In the genomic region with DNA sequence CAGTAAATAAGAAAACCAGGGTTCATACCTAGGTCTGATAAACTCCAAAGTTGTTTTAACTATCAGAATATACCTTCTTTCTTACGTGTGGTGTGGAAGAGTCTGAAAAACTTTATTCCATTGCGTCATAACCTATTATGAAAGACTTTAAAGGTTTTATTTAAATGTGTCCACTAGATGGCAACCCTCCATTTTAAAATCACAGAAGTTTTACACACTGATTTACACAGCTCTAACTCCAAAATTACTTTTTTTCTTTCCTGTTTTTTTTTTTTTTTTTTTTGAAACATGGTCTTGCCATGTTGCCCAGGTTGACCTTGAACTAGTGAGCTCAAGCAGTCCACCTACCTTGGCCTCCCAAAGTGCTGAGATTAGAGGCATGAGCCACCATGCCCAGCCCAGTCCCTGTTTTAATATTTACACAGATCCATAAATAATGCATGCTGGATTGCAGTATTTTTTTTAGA, we compare ENCODE assay signal across 2 cellular contexts.
TF ChIP-seq lines count a peak whose summit lies in the region.

No MANE protein-coding gene starts in this region.

TF ChIP-seq in HCT116, 20 proteins besides CTCF, POLR2A, EP300 and RAD21:
- TF ChIP-seq CEBPB (IDR thresholded peaks at IDR 0.05; ENCODE audit: low read depth) (peak; percentile 94), SIN3A (IDR thresholded peaks at IDR 0.05; ENCODE audit: low read depth) (no peak), ZNF274 (IDR thresholded peaks at IDR 0.05; ENCODE audit: low read depth, low read length) (no peak)
- TF ChIP-seq, protein P1, sequence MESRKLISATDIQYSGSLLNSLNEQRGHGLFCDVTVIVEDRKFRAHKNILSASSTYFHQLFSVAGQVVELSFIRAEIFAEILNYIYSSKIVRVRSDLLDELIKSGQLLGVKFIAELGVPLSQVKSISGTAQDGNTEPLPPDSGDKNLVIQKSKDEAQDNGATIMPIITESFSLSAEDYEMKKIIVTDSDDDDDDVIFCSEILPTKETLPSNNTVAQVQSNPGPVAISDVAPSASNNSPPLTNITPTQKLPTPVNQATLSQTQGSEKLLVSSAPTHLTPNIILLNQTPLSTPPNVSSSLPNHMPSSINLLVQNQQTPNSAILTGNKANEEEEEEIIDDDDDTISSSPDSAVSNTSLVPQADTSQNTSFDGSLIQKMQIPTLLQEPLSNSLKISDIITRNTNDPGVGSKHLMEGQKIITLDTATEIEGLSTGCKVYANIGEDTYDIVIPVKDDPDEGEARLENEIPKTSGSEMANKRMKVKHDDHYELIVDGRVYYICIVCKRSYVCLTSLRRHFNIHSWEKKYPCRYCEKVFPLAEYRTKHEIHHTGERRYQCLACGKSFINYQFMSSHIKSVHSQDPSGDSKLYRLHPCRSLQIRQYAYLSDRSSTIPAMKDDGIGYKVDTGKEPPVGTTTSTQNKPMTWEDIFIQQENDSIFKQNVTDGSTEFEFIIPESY (IDR thresholded peaks at IDR 0.05; ENCODE audit: extremely low read depth, insufficient replicate concordance, low read length) = no peak
- TF ChIP-seq, protein P2, sequence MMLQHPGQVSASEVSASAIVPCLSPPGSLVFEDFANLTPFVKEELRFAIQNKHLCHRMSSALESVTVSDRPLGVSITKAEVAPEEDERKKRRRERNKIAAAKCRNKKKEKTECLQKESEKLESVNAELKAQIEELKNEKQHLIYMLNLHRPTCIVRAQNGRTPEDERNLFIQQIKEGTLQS (IDR thresholded peaks at IDR 0.05) = peak; percentile 48; the same call in 1 of the 2 replicates
- TF ChIP-seq, protein P3, sequence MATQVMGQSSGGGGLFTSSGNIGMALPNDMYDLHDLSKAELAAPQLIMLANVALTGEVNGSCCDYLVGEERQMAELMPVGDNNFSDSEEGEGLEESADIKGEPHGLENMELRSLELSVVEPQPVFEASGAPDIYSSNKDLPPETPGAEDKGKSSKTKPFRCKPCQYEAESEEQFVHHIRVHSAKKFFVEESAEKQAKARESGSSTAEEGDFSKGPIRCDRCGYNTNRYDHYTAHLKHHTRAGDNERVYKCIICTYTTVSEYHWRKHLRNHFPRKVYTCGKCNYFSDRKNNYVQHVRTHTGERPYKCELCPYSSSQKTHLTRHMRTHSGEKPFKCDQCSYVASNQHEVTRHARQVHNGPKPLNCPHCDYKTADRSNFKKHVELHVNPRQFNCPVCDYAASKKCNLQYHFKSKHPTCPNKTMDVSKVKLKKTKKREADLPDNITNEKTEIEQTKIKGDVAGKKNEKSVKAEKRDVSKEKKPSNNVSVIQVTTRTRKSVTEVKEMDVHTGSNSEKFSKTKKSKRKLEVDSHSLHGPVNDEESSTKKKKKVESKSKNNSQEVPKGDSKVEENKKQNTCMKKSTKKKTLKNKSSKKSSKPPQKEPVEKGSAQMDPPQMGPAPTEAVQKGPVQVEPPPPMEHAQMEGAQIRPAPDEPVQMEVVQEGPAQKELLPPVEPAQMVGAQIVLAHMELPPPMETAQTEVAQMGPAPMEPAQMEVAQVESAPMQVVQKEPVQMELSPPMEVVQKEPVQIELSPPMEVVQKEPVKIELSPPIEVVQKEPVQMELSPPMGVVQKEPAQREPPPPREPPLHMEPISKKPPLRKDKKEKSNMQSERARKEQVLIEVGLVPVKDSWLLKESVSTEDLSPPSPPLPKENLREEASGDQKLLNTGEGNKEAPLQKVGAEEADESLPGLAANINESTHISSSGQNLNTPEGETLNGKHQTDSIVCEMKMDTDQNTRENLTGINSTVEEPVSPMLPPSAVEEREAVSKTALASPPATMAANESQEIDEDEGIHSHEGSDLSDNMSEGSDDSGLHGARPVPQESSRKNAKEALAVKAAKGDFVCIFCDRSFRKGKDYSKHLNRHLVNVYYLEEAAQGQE (IDR thresholded peaks at IDR 0.05; ENCODE audit: low read depth) = no peak

TF ChIP-seq in HepG2, 621 proteins besides CTCF, POLR2A, EP300 and RAD21:
- TF ChIP-seq, protein P4, sequence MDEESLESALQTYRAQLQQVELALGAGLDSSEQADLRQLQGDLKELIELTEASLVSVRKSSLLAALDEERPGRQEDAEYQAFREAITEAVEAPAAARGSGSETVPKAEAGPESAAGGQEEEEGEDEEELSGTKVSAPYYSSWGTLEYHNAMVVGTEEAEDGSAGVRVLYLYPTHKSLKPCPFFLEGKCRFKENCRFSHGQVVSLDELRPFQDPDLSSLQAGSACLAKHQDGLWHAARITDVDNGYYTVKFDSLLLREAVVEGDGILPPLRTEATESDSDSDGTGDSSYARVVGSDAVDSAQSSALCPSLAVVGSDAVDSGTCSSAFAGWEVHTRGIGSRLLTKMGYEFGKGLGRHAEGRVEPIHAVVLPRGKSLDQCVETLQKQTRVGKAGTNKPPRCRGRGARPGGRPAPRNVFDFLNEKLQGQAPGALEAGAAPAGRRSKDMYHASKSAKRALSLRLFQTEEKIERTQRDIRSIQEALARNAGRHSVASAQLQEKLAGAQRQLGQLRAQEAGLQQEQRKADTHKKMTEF (CRISPR knock-in tag; IDR thresholded peaks at IDR 0.05) = 0 out of 2 replicates have a peak, but pooled peaks have one; percentile 26
- TF ChIP-seq, protein P5, sequence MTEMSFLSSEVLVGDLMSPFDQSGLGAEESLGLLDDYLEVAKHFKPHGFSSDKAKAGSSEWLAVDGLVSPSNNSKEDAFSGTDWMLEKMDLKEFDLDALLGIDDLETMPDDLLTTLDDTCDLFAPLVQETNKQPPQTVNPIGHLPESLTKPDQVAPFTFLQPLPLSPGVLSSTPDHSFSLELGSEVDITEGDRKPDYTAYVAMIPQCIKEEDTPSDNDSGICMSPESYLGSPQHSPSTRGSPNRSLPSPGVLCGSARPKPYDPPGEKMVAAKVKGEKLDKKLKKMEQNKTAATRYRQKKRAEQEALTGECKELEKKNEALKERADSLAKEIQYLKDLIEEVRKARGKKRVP (CRISPR knock-in tag; IDR thresholded peaks at IDR 0.05) = peak in 1 of 2 experiments; percentile 56; a peak in 1 of 4 replicates
- TF ChIP-seq GATAD2A (CRISPR knock-in tag; IDR thresholded peaks at IDR 0.05) (peak; percentile 49; the same call in 1 of the 2 replicates), ZSCAN31 (CRISPR knock-in tag; IDR thresholded peaks at IDR 0.05; ENCODE audit: low read depth) (no peak), CEBPB (IDR thresholded peaks at IDR 0.05; ENCODE audit: borderline replicate concordance, low read depth, low read length) (peak; percentile 95), ATF7 (IDR thresholded peaks at IDR 0.05) (peak; percentile 83), ATF7 (CRISPR knock-in tag; IDR thresholded peaks at IDR 0.05) (no peak), ZZZ3 (CRISPR knock-in tag; IDR thresholded peaks at IDR 0.05; ENCODE audit: borderline replicate concordance) (no peak), ZBTB1 (CRISPR knock-in tag; IDR thresholded peaks at IDR 0.05; ENCODE audit: borderline replicate concordance) (no peak), SMC3 (IDR thresholded peaks at IDR 0.05; ENCODE audit: low read length) (peak; percentile 70), NR2F6 (IDR thresholded peaks at IDR 0.05) (0 out of 2 replicates have a peak, but pooled peaks have one; percentile 4), NR2F6 (CRISPR knock-in tag; IDR thresholded peaks at IDR 0.05) (no peak), STAG1 (CRISPR knock-in tag; IDR thresholded peaks at IDR 0.05) (peak; percentile 71), KLF9 (CRISPR knock-in tag; IDR thresholded peaks at IDR 0.05; ENCODE audit: low read depth) (no peak), ZNF354B (CRISPR knock-in tag; IDR thresholded peaks at IDR 0.05) (no peak), WIZ (CRISPR knock-in tag; IDR thresholded peaks at IDR 0.05) (no peak), CCDC6 (CRISPR knock-in tag; IDR thresholded peaks at IDR 0.05) (no peak), GFI1 (CRISPR knock-in tag; IDR thresholded peaks at IDR 0.05; ENCODE audit: borderline replicate concordance) (0 out of 2 replicates have a peak, but pooled peaks have one; percentile 41), RFX5 (IDR thresholded peaks at IDR 0.05; ENCODE audit: low read depth, low read length) (no peak), THAP11 (CRISPR knock-in tag; IDR thresholded peaks at IDR 0.05) (0 out of 2 replicates have a peak, but pooled peaks have one; percentile 22), ZNF235 (CRISPR knock-in tag; IDR thresholded peaks at IDR 0.05; ENCODE audit: borderline replicate concordance) (no peak), MBNL3 (CRISPR knock-in tag; conservative IDR thresholded peaks at IDR 0.05) (no peak), CEBPG (CRISPR knock-in tag; IDR thresholded peaks at IDR 0.05) (peak; percentile 93), ZBTB21 (CRISPR knock-in tag; IDR thresholded peaks at IDR 0.05) (peak; percentile 63; the same call in 1 of the 2 replicates), ZNF331 (CRISPR knock-in tag; IDR thresholded peaks at IDR 0.05) (peak; percentile 20; the same call in 1 of the 2 replicates), CREB1 (IDR thresholded peaks at IDR 0.05) (peak; percentile 48; the same call in 1 of the 2 replicates), CREB1 (CRISPR knock-in tag; IDR thresholded peaks at IDR 0.05) (no peak)
- TF ChIP-seq, protein P6, sequence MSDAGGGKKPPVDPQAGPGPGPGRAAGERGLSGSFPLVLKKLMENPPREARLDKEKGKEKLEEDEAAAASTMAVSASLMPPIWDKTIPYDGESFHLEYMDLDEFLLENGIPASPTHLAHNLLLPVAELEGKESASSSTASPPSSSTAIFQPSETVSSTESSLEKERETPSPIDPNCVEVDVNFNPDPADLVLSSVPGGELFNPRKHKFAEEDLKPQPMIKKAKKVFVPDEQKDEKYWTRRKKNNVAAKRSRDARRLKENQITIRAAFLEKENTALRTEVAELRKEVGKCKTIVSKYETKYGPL (CRISPR knock-in tag; IDR thresholded peaks at IDR 0.05) = 0 out of 2 replicates have a peak, but pooled peaks have one; percentile 33
- TF ChIP-seq, protein P7, sequence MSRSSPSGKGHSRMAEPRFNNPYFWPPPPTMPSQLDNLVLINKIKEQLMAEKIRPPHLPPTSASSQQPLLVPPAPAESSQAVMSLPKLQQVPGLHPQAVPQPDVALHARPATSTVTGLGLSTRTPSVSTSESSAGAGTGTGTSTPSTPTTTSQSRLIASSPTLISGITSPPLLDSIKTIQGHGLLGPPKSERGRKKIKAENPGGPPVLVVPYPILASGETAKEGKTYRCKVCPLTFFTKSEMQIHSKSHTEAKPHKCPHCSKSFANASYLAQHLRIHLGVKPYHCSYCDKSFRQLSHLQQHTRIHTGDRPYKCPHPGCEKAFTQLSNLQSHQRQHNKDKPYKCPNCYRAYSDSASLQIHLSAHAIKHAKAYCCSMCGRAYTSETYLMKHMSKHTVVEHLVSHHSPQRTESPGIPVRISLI (CRISPR knock-in tag; IDR thresholded peaks at IDR 0.05; ENCODE audit: borderline replicate concordance) = peak; percentile 78; the same call in 1 of the 2 replicates
- TF ChIP-seq, protein P8, sequence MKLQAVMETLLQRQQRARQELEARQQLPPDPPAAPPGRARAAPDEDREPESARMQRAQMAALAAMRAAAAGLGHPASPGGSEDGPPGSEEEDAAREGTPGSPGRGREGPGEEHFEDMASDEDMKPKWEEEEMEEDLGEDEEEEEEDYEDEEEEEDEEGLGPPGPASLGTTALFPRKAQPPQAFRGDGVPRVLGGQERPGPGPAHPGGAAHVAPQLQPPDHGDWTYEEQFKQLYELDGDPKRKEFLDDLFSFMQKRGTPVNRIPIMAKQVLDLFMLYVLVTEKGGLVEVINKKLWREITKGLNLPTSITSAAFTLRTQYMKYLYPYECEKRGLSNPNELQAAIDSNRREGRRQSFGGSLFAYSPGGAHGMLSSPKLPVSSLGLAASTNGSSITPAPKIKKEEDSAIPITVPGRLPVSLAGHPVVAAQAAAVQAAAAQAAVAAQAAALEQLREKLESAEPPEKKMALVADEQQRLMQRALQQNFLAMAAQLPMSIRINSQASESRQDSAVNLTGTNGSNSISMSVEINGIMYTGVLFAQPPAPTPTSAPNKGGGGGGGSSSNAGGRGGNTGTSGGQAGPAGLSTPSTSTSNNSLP (IDR thresholded peaks at IDR 0.05; ENCODE audit: low read depth, low read length) = peak; percentile 87
- TF ChIP-seq, protein P9, sequence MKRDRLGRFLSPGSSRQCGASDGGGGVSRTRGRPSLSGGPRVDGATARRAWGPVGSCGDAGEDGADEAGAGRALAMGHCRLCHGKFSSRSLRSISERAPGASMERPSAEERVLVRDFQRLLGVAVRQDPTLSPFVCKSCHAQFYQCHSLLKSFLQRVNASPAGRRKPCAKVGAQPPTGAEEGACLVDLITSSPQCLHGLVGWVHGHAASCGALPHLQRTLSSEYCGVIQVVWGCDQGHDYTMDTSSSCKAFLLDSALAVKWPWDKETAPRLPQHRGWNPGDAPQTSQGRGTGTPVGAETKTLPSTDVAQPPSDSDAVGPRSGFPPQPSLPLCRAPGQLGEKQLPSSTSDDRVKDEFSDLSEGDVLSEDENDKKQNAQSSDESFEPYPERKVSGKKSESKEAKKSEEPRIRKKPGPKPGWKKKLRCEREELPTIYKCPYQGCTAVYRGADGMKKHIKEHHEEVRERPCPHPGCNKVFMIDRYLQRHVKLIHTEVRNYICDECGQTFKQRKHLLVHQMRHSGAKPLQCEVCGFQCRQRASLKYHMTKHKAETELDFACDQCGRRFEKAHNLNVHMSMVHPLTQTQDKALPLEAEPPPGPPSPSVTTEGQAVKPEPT (CRISPR knock-in tag; IDR thresholded peaks at IDR 0.05; ENCODE audit: low read depth) = no peak
- TF ChIP-seq, protein P10, sequence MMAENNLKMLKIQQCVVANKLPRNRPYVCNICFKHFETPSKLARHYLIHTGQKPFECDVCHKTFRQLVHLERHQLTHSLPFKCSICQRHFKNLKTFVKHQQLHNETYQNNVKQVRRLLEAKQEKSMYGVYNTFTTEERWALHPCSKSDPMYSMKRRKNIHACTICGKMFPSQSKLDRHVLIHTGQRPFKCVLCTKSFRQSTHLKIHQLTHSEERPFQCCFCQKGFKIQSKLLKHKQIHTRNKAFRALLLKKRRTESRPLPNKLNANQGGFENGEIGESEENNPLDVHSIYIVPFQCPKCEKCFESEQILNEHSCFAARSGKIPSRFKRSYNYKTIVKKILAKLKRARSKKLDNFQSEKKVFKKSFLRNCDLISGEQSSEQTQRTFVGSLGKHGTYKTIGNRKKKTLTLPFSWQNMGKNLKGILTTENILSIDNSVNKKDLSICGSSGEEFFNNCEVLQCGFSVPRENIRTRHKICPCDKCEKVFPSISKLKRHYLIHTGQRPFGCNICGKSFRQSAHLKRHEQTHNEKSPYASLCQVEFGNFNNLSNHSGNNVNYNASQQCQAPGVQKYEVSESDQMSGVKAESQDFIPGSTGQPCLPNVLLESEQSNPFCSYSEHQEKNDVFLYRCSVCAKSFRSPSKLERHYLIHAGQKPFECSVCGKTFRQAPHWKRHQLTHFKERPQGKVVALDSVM (CRISPR knock-in tag; IDR thresholded peaks at IDR 0.05) = no peak
